Comparison of ENCODE assay signal across 1 cellular context in genomic region chr6:158512809-158513208, GRCh38.
TF ChIP-seq lines count a peak whose summit lies in the region.

No MANE protein-coding gene starts in this region.

TF ChIP-seq in HepG2, 621 proteins besides CTCF, POLR2A, EP300 and RAD21:
- TF ChIP-seq NR2F1 (CRISPR knock-in tag; IDR thresholded peaks at IDR 0.05) (no peak), ZBTB2 (CRISPR knock-in tag; IDR thresholded peaks at IDR 0.05; ENCODE audit: low read depth) (no peak), MEF2D (CRISPR knock-in tag; IDR thresholded peaks at IDR 0.05) (no peak), SAFB2 (CRISPR knock-in tag; IDR thresholded peaks at IDR 0.05; ENCODE audit: borderline replicate concordance, low read depth) (no peak), HNRNPLL (IDR thresholded peaks at IDR 0.05; ENCODE audit: low read depth, low read length, poor library complexity, severe bottlenecking) (no peak), MLX (CRISPR knock-in tag; IDR thresholded peaks at IDR 0.05) (no peak), ZNF350 (CRISPR knock-in tag; IDR thresholded peaks at IDR 0.05; ENCODE audit: borderline replicate concordance, low read depth) (no peak), RNF219 (CRISPR knock-in tag; IDR thresholded peaks at IDR 0.05) (no peak), JUN (CRISPR knock-in tag; IDR thresholded peaks at IDR 0.05) (no peak)
